ENCODE assay signal across 2 cellular contexts in genomic region chr3:71317140-71317539, GRCh38.
TF ChIP-seq lines count a peak whose summit lies in the region.

No MANE protein-coding gene starts in this region.

TF ChIP-seq in IMR-90, 13 proteins besides CTCF, POLR2A, EP300 and RAD21 (continued from another document):
- no peak for TF ChIP-seq BHLHE40 (IDR thresholded peaks at IDR 0.05; ENCODE audit: low read depth, low read length)
- no peak for TF ChIP-seq MAFK (IDR thresholded peaks at IDR 0.05; ENCODE audit: low read depth, low read length)
- no peak for TF ChIP-seq ELK1 (IDR thresholded peaks at IDR 0.05; ENCODE audit: borderline replicate concordance, low read depth, low read length)
- no peak for TF ChIP-seq RCOR1 (IDR thresholded peaks at IDR 0.05; ENCODE audit: insufficient replicate concordance, low read length)
- TF ChIP-seq CEBPB (IDR thresholded peaks at IDR 0.05; ENCODE audit: low read depth, low read length): no peak
- no peak for TF ChIP-seq NFE2L2 (IDR thresholded peaks at IDR 0.05; ENCODE audit: low read depth, low read length)
- TF ChIP-seq MXI1 (IDR thresholded peaks at IDR 0.05; ENCODE audit: borderline replicate concordance, low read depth, low read length): no peak
- no peak for TF ChIP-seq USF2 (IDR thresholded peaks at IDR 0.05; ENCODE audit: low read depth, low read length)
- TF ChIP-seq SMC3 (IDR thresholded peaks at IDR 0.05; ENCODE audit: low read depth, low read length): no peak
- TF ChIP-seq RFX5 (IDR thresholded peaks at IDR 0.05; ENCODE audit: low read depth, low read length): no peak
- TF ChIP-seq MAZ (IDR thresholded peaks at IDR 0.05; ENCODE audit: borderline replicate concordance, low read depth, low read length): no peak
- no peak for TF ChIP-seq FOS (IDR thresholded peaks at IDR 0.05; ENCODE audit: low read depth, low read length)

TF ChIP-seq in SK-N-SH, 30 proteins besides CTCF, POLR2A, EP300 and RAD21 (continued from another document):
- TF ChIP-seq USF2 (IDR thresholded peaks at IDR 0.05; ENCODE audit: borderline replicate concordance, low read depth, low read length) (no peak), NRF1 (IDR thresholded peaks at IDR 0.05; ENCODE audit: low read depth, low read length) (no peak), TCF12 (IDR thresholded peaks at IDR 0.05) (no peak), SIN3A (IDR thresholded peaks at IDR 0.05; ENCODE audit: borderline replicate concordance, low read depth, low read length) (no peak), IRF3 (IDR thresholded peaks at IDR 0.05; ENCODE audit: low read depth, low read length) (no peak), JUND (IDR thresholded peaks at IDR 0.05) (no peak)
